ENCODE assay signal across 1 cellular context in genomic region chr12:47954467-47955045, GRCh38.
TF ChIP-seq lines count a peak whose summit lies in the region.

No MANE protein-coding gene starts in this region.

TF ChIP-seq in H1, 55 proteins besides CTCF, POLR2A, EP300 and RAD21:
- TF ChIP-seq RXRA (IDR thresholded peaks at IDR 0.05; ENCODE audit: insufficient read depth, low read depth, low read length): no peak
- TF ChIP-seq USF2 (IDR thresholded peaks at IDR 0.05; ENCODE audit: low read length): no peak
- no peak for TF ChIP-seq TAF7 (optimal IDR thresholded peaks at IDR 0.05; ENCODE audit: borderline replicate concordance, low read depth, low read length)
- no peak for TF ChIP-seq HDAC6 (IDR thresholded peaks at IDR 0.05; ENCODE audit: low read depth, low read length)
- TF ChIP-seq TEAD4 (IDR thresholded peaks at IDR 0.05; ENCODE audit: low read depth, low read length): no peak
- TF ChIP-seq ATF2 (IDR thresholded peaks at IDR 0.05; ENCODE audit: low read length): no peak
- no peak for TF ChIP-seq CREB1 (IDR thresholded peaks at IDR 0.05)
- TF ChIP-seq CBX5 (IDR thresholded peaks at IDR 0.05; ENCODE audit: low read depth, low read length): no peak
- TF ChIP-seq SUZ12 (IDR thresholded peaks at IDR 0.05; ENCODE audit: low read length): no peak
- no peak for TF ChIP-seq SIN3A (conservative IDR thresholded peaks at IDR 0.05 in 1 of 2, IDR thresholded peaks at IDR 0.05 in 1 of 2; ENCODE audit: low read depth in 1 of 2, low read length in 2 of 2)
- TF ChIP-seq POU5F1 (IDR thresholded peaks at IDR 0.05; ENCODE audit: low read depth, low read length): no peak
- no peak for TF ChIP-seq CTBP2 (IDR thresholded peaks at IDR 0.05; ENCODE audit: borderline replicate concordance, insufficient read depth, insufficient read length, low read length)
- TF ChIP-seq CEBPB (IDR thresholded peaks at IDR 0.05; ENCODE audit: low read depth, low read length): no peak
- TF ChIP-seq MAX (IDR thresholded peaks at IDR 0.05): no peak
- TF ChIP-seq KDM4A (IDR thresholded peaks at IDR 0.05; ENCODE audit: low read depth, low read length, severe bottlenecking): no peak
- no peak for TF ChIP-seq FOSL1 (IDR thresholded peaks at IDR 0.05; ENCODE audit: insufficient read depth, low read depth, low read length)
- TF ChIP-seq NRF1 (IDR thresholded peaks at IDR 0.05; ENCODE audit: low read depth, low read length): no peak
- TF ChIP-seq RBBP5 (IDR thresholded peaks at IDR 0.05; ENCODE audit: borderline replicate concordance, low read depth, low read length): no peak
- no peak for TF ChIP-seq RNF2 (IDR thresholded peaks at IDR 0.05; ENCODE audit: borderline replicate concordance, low read depth, low read length, missing control alignments, poor library complexity, severe bottlenecking)
TF ChIP-seq in H1: peak in this region for 0.
